Comparison of ENCODE assay signal across 15 cellular contexts in genomic region chr1:92958203-92958970, GRCh38. TPM values are rescaled to one million over a fixed set of nuclear protein-coding genes. Genes with fewer than 3 reads are reported as not detected.
DNase-seq lines count a peak whose midpoint lies in the region; ATAC-seq lines count a peak whose summit lies in the region.
"Had no signal": no experiment of that assay in that cellular context is flagged by ENCODE, and none has a peak within 500 bp of the region (broad histone marks: within the 10 kb centered on the region; RNA-seq: fewer than 3 reads in every experiment).

No MANE protein-coding gene starts in this region.

- ATAC-seq in effector memory CD8-positive, alpha-beta T cell (replicated peaks), result no peak
- no peak for ATAC-seq in stimulated activated memory B cell treated with anti-CD40 and anti-IgM and Interleukin-4, amounts not matched to agents 10 μg/mL and 1 μg/mL and 100 μg/mL, for 72 hours
- ATAC-seq in GM18502 (IDR thresholded peaks at IDR 0.05; ENCODE audit: poor library complexity, unreplicated experiment), result no peak
- no peak for ATAC-seq in GM19035 (IDR thresholded peaks at IDR 0.05; ENCODE audit: unreplicated experiment)

- peaks cover 49% of the 10 kb centered on the region for H3K4me1 Mint-ChIP-seq in activated CD4-positive, alpha-beta T cell treated with anti-CD3 and anti-CD28 coated beads, Interleukin-2, amount 10 ng/mL, durations not matched to agents 24 days and 14 days
- H3K4me1 Mint-ChIP-seq in effector memory CD8-positive, alpha-beta T cell (ENCODE audit: low read depth in 2 of 2), result peaks cover 36 to 53% of the 10 kb centered on the region in 2 donors
- H3K4me1 Mint-ChIP-seq in stimulated activated memory B cell treated with anti-CD40 and anti-IgM and Interleukin-4, amounts not matched to agents 10 μg/mL and 1 μg/mL and 100 μg/mL, for 72 hours, result peaks cover 50% of the 10 kb centered on the region

- H3K27ac Mint-ChIP-seq in activated CD4-positive, alpha-beta T cell treated with anti-CD3 and anti-CD28 coated beads, Interleukin-2, amount 10 ng/mL, durations not matched to agents 24 days and 14 days, result peak overlapping the region; percentile 6
- peak overlapping the region; percentile 27 to 49 for H3K27ac Mint-ChIP-seq in effector memory CD8-positive, alpha-beta T cell
- peak overlapping the region; percentile 45 for H3K27ac Mint-ChIP-seq in stimulated activated memory B cell treated with anti-CD40 and anti-IgM and Interleukin-4, amounts not matched to agents 10 μg/mL and 1 μg/mL and 100 μg/mL, for 72 hours

- peaks cover 19% of the 10 kb centered on the region for H3K36me3 Mint-ChIP-seq in activated CD4-positive, alpha-beta T cell treated with anti-CD3 and anti-CD28 coated beads, Interleukin-2, amount 10 ng/mL, durations not matched to agents 24 days and 14 days (ENCODE audit: low read depth)
- H3K36me3 Mint-ChIP-seq in effector memory CD8-positive, alpha-beta T cell (ENCODE audit: insufficient read depth), result peaks cover 22% of the 10 kb centered on the region
- H3K36me3 Mint-ChIP-seq in stimulated activated memory B cell treated with anti-CD40 and anti-IgM and Interleukin-4, amounts not matched to agents 10 μg/mL and 1 μg/mL and 100 μg/mL, for 72 hours, result peaks cover 21% of the 10 kb centered on the region

- intact Hi-C loops in activated CD4-positive, alpha-beta T cell treated with anti-CD3 and anti-CD28 coated beads, Interleukin-2, amount 10 ng/mL, durations not matched to agents 24 days and 14 days (cut with micrococcal nuclease), result no loop called here

- peak; percentile 56 for DNase-seq in activated CD4-positive, alpha-beta T cell treated with anti-CD3 and anti-CD28 coated beads, Interleukin-2, amount 10 ng/mL, durations not matched to agents 24 days and 14 days
- no peak for DNase-seq in activated CD4-positive, alpha-beta T cell treated with anti-CD3 and anti-CD28 coated beads, Interleukin-2, amount 50 U/mL, for 1 hour
- peak; percentile 41 for DNase-seq in NAMALWA (ENCODE audit: low spot score)
- DNase-seq in effector memory CD8-positive, alpha-beta T cell, result no peak
- DNase-seq in DMS53 (lab: John Stamatoyannopoulos, UW), result no peak
- DNase-seq: activated CD4-positive, CD25-positive, alpha-beta regulatory T cell treated with anti-CD3 and anti-CD28 coated beads, Interleukin-2, amount 50 U/mL, for 72 hours; activated gamma-delta T cell; hippocampal formation; left ventricle myocardium inferior; NCI-H1105 treated with DMSO at 0.1 percent for 48 hours; NCI-H345; OCI-M1 had no signal

- no peaks in the 10 kb centered on the region for H3K9me3 Mint-ChIP-seq in activated CD4-positive, alpha-beta T cell treated with anti-CD3 and anti-CD28 coated beads, Interleukin-2, amount 10 ng/mL, durations not matched to agents 24 days and 14 days
- no peaks in the 10 kb centered on the region for H3K9me3 Mint-ChIP-seq in effector memory CD8-positive, alpha-beta T cell
- no peaks in the 10 kb centered on the region for H3K9me3 Mint-ChIP-seq in stimulated activated memory B cell treated with anti-CD40 and anti-IgM and Interleukin-4, amounts not matched to agents 10 μg/mL and 1 μg/mL and 100 μg/mL, for 72 hours

- H3K27me3 Mint-ChIP-seq in activated CD4-positive, alpha-beta T cell treated with anti-CD3 and anti-CD28 coated beads, Interleukin-2, amount 10 ng/mL, durations not matched to agents 24 days and 14 days, result no peaks in the 10 kb centered on the region
- no peaks in the 10 kb centered on the region for H3K27me3 Mint-ChIP-seq in effector memory CD8-positive, alpha-beta T cell
- no peaks in the 10 kb centered on the region for H3K27me3 Mint-ChIP-seq in stimulated activated memory B cell treated with anti-CD40 and anti-IgM and Interleukin-4, amounts not matched to agents 10 μg/mL and 1 μg/mL and 100 μg/mL, for 72 hours

- peak overlapping the region; percentile 4 for H3K4me3 Mint-ChIP-seq in activated CD4-positive, alpha-beta T cell treated with anti-CD3 and anti-CD28 coated beads, Interleukin-2, amount 10 ng/mL, durations not matched to agents 24 days and 14 days
- peak overlapping the region in 1 of 2 donors; percentile 30 for H3K4me3 Mint-ChIP-seq in effector memory CD8-positive, alpha-beta T cell
- no peak overlapping the region for H3K4me3 Mint-ChIP-seq in stimulated activated memory B cell treated with anti-CD40 and anti-IgM and Interleukin-4, amounts not matched to agents 10 μg/mL and 1 μg/mL and 100 μg/mL, for 72 hours

RNA-seq across cellular contexts. Expression of gene DIPK1A, which starts 2.9 kb away (rescaled TPM):
- 18.8 and 19.7 TPM in 2 replicates for total RNA-seq in activated CD4-positive, alpha-beta T cell treated with anti-CD3 and anti-CD28 coated beads, Interleukin-2, amount 10 ng/mL, durations not matched to agents 24 days and 14 days

Comparison
In these comparisons a context has a peak if more than half of its experiments do, and no peak if none do; other contexts are left out.
1. DNase-seq: peak in activated CD4-positive, alpha-beta T cell treated with anti-CD3 and anti-CD28 coated beads, Interleukin-2, amount 10 ng/mL, durations not matched to agents 24 days and 14 days (single experiment) and NAMALWA (single experiment); none in activated CD4-positive, alpha-beta T cell treated with anti-CD3 and anti-CD28 coated beads, Interleukin-2, amount 50 U/mL, for 1 hour (single experiment), effector memory CD8-positive, alpha-beta T cell (0 of 3) and DMS53 (single experiment).
2. Peak in every context shown above with its lines, with median percentiles within 50 percentile points of each other: H3K27ac Mint-ChIP-seq.